In the genomic region with DNA sequence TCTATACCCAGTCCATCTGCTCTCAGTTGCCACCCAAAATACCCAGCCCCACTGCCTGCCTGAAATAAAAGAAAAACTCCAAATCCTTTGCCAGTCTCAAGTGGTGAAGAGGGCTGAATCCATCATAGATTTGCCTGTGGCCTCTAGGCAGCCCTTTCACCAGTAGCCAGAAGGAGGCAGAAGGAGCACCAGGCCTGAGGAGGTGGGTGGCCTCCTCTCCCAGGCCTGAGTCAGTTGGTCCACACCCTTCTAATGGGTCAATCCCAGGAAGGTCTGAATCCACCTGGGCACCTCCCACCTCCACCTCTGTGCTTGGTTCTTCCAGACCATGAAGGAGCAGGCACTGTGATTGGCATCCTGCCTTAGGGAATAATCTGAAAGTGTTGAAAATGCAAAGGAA, we compare ENCODE assay signal across 22 cellular contexts.
A peak's percentile ranks its signal among the peaks of the same experiment; 100 is the strongest.
DNase-seq lines count a peak whose midpoint lies in the region; ATAC-seq and TF ChIP-seq lines count a peak whose summit lies in the region.
"Had no signal": no experiment of that assay in that cellular context is flagged by ENCODE, and none has a peak within 500 bp of the region (broad histone marks: within the 10 kb centered on the region; RNA-seq: fewer than 3 reads in every experiment).

No MANE protein-coding gene starts in this region.

- peak; percentile 14 for TF ChIP-seq CTCF in chondrocyte (IDR thresholded peaks at IDR 0.05)
- TF ChIP-seq CTCF in osteocyte (IDR thresholded peaks at IDR 0.05) = no peak
- TF ChIP-seq CTCF in GM13976 (IDR thresholded peaks at IDR 0.05; ENCODE audit: borderline replicate concordance, control extremely low read depth, extremely low read depth, insufficient read depth, missing control alignments) = no peak
- no peak for TF ChIP-seq CTCF in GM10248 (IDR thresholded peaks at IDR 0.05; ENCODE audit: control extremely low read depth, extremely low read depth, low read depth, missing control alignments)

- intact Hi-C loops in left colon (cut with DNase I, micrococcal nuclease) = loop anchor here in 1 of 2 donors (10.0 kb wide), 1 partner anchor 80 kb away; no protein-coding TSS in a partner anchor

- no peak overlapping the region for H3K27ac Mint-ChIP-seq in chondrocyte (ENCODE audit: unreplicated experiment)
- peak overlapping the region; percentile 18 for H3K27ac Mint-ChIP-seq in osteocyte (ENCODE audit: unreplicated experiment)
- no peak overlapping the region for H3K27ac Mint-ChIP-seq in activated naive CD4-positive, alpha-beta T cell treated with anti-CD3 and anti-CD28 coated beads, Interleukin-2, amount 50 U/mL, for 72 hours
- H3K27ac Mint-ChIP-seq: activated naive CD4-positive, alpha-beta T cell treated with anti-CD3 and anti-CD28 coated beads, Interleukin-2, amount 10 ng/mL, durations not matched to agents 7 days and 5 days had no signal

- H3K4me1 Mint-ChIP-seq in chondrocyte (ENCODE audit: low read depth) = peaks cover 59% of the 10 kb centered on the region
- H3K4me1 Mint-ChIP-seq in osteocyte (ENCODE audit: unreplicated experiment) = peaks cover 62% of the 10 kb centered on the region
- H3K4me1 Mint-ChIP-seq: activated naive CD4-positive, alpha-beta T cell treated with anti-CD3 and anti-CD28 coated beads, Interleukin-2, amount 10 ng/mL, durations not matched to agents 7 days and 5 days had no signal

- no peaks in the 10 kb centered on the region for H3K27me3 Mint-ChIP-seq in chondrocyte (ENCODE audit: low read depth)
- H3K27me3 Mint-ChIP-seq in osteocyte (ENCODE audit: unreplicated experiment) = no peaks in the 10 kb centered on the region
- H3K27me3 Mint-ChIP-seq: activated naive CD4-positive, alpha-beta T cell treated with anti-CD3 and anti-CD28 coated beads, Interleukin-2, amount 10 ng/mL, durations not matched to agents 7 days and 5 days had no signal

- H3K9me3 Mint-ChIP-seq in chondrocyte (ENCODE audit: low read depth) (no peaks in the 10 kb centered on the region), osteocyte (ENCODE audit: unreplicated experiment) (no peaks in the 10 kb centered on the region)
- no peaks in the 10 kb centered on the region for H3K9me3 Mint-ChIP-seq in activated naive CD4-positive, alpha-beta T cell treated with anti-CD3 and anti-CD28 coated beads, Interleukin-2, amount 50 U/mL, for 72 hours
- H3K9me3 Mint-ChIP-seq: activated naive CD4-positive, alpha-beta T cell treated with anti-CD3 and anti-CD28 coated beads, Interleukin-2, amount 10 ng/mL, durations not matched to agents 7 days and 5 days had no signal

- no peak for DNase-seq in chondrocyte (ENCODE audit: low spot score)
- no peak for DNase-seq in left colon
- DNase-seq in osteocyte (ENCODE audit: extremely low spot score, unreplicated experiment) = no peak
- DNase-seq in GM13976 (ENCODE audit: low spot score) = no peak
- no peak for DNase-seq in activated T-cell treated with anti-CD3 and anti-CD28 coated beads for 4 hours
- no peak for DNase-seq in activated naive CD4-positive, alpha-beta T cell treated with anti-CD3 and anti-CD28 coated beads, Interleukin-2, amount 50 U/mL, for 72 hours (ENCODE audit: low spot score in 2 of 2)
- no peak for DNase-seq in GM10248 (ENCODE audit: extremely low spot score)
- DNase-seq: activated naive CD4-positive, alpha-beta T cell treated with anti-CD3 and anti-CD28 coated beads, Interleukin-2, amount 10 ng/mL, durations not matched to agents 7 days and 5 days; activated T-cell treated with anti-CD3 and anti-CD28 coated beads, Interleukin-2, amount 50 U/mL, for 48 hours; aorta; effector CD8-positive, alpha-beta T cell; HCEC 1CT; left ventricle myocardium inferior; NCI-H1105; NCI-H2081 treated with DMSO at 0.1 percent for 48 hours; NCI-H510A treated with DMSO at 0.1 percent for 48 hours; ovary; SK-N-SH; T1000; testis had no signal

- POLR2A ChIA-PET in GM10248 (lab: Yijun Ruan, JAX) = no interaction called here

- H3K36me3 Mint-ChIP-seq in chondrocyte (ENCODE audit: low read depth) (peaks cover 3% of the 10 kb centered on the region), osteocyte (ENCODE audit: unreplicated experiment) (peaks cover 31% of the 10 kb centered on the region)
- H3K36me3 Mint-ChIP-seq in activated naive CD4-positive, alpha-beta T cell treated with anti-CD3 and anti-CD28 coated beads, Interleukin-2, amount 50 U/mL, for 72 hours = no peaks in the 10 kb centered on the region
- H3K36me3 Mint-ChIP-seq: activated naive CD4-positive, alpha-beta T cell treated with anti-CD3 and anti-CD28 coated beads, Interleukin-2, amount 10 ng/mL, durations not matched to agents 7 days and 5 days had no signal

- in situ Hi-C loops in GM13976 (cut with MboI; ENCODE audit: low sequenced_read_pairs, unreplicated experiment) = no loop called here

- H3K4me3 Mint-ChIP-seq in chondrocyte (ENCODE audit: unreplicated experiment) (no peak overlapping the region), osteocyte (ENCODE audit: unreplicated experiment) (no peak overlapping the region)
- H3K4me3 Mint-ChIP-seq: activated naive CD4-positive, alpha-beta T cell treated with anti-CD3 and anti-CD28 coated beads, Interleukin-2, amount 10 ng/mL, durations not matched to agents 7 days and 5 days had no signal

- peak; percentile 62 for ATAC-seq in left colon
- no peak for ATAC-seq in activated naive CD4-positive, alpha-beta T cell treated with anti-CD3 and anti-CD28 coated beads, Interleukin-2, amount 50 U/mL, for 72 hours
- ATAC-seq: activated CD4-positive, CD25-positive, alpha-beta regulatory T cell treated with anti-CD3 and anti-CD28 coated beads, Interleukin-2, amount 50 U/mL, for 24 hours; sciatic nerve had no signal

- CTCF ChIA-PET in GM10248 (lab: Yijun Ruan, JAX) = interaction anchor here (2.0 to 4.1 kb wide), 2 partner anchors 7 to 22 kb away, joined by 6 to 23 read pairs; no protein-coding TSS in a partner anchor
